8 cellular contexts compared by ENCODE assay signal in the genomic region with DNA sequence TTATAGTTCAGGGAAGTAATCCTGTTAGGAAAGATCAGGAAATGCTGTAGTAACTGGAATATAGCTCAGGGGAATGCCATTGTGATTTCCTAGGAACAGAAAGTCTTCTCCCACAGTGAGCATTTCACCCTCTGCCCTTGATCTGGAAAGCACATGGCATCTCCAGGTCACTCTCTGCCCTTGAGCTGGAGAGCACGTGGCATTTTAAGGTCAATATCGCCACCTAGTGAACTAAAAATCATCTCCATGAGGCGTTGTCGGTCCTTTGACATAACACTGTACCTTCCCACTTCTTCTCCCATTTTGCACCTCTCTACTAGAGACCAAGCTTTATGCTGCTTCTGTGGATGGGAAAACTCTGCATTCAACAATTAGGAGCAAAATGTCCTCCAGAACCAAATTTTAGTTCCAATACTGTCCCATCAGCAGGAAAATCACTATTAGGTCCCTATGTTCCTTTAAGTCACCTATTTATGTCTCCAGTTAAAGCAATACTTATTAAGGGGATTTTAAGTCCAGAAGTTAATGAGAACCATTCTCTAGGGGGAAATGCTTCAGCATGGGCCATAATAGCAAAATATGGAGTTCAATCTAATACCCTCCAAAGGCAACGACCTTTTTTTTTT. TPM values are rescaled to one million over a fixed set of nuclear protein-coding genes. Genes with fewer than 3 reads are reported as not detected.
DNase-seq lines count a peak whose midpoint lies in the region; ATAC-seq and TF ChIP-seq lines count a peak whose summit lies in the region.

No MANE protein-coding gene starts in this region.

- intact Hi-C loops in body of pancreas (cut with DNase I): loop anchor here (5.0 to 10.0 kb wide), 2 partner anchors 158 to 315 kb away; no protein-coding TSS in a partner anchor

- H3K4me1 ChIP-seq in body of pancreas: no peaks in the 10 kb centered on the region

- in situ Hi-C loops in SK-MEL-5 (cut with HindIII; ENCODE audit: low pct_unique_long_range_greater_than_20kb, low sequenced_read_pairs): no loop called here

- no peaks in the 10 kb centered on the region for H3K27me3 ChIP-seq in body of pancreas

- no peaks in the 10 kb centered on the region for H3K9me3 ChIP-seq in body of pancreas

- H3K27ac ChIP-seq in 22Rv1 (no peak overlapping the region), body of pancreas (no peak overlapping the region)

- no peaks in the 10 kb centered on the region for H3K36me3 ChIP-seq in body of pancreas (replicated peaks in 1 of 2; ENCODE audit: insufficient read depth in 1 of 2, low read depth in 2 of 2)

- DNase-seq in GM12865 (ENCODE audit: low read depth): peak; percentile 81
- peak; percentile 63 for DNase-seq in NCI-H1436 (lab: John Stamatoyannopoulos, UW)
- peak; percentile 92 for DNase-seq in SK-MEL-5 (ENCODE audit: low read depth, low spot score)
- peak; percentile 41 to 70 (median 55) for DNase-seq in body of pancreas
- peak; percentile 85 for DNase-seq in iPS-NIHi7 (ENCODE audit: extremely low spot score)
- peak in 2 of 3 donors; percentile 12 to 47 for DNase-seq in stimulated activated CD4-positive, alpha-beta T cell treated with anti-CD3 and anti-CD28 coated beads, Interleukin-12 subunit alpha, Interleukin-12 subunit beta, amount 100 ng/mL, for 48 hours (ENCODE audit: low read depth in 2 of 3, low spot score in 1 of 3)

- H3K4me3 ChIP-seq in GM12865 (ENCODE audit: low read depth, low read length) (no peak overlapping the region), body of pancreas (no peak overlapping the region)

- ATAC-seq in HG02798 (IDR thresholded peaks at IDR 0.05; ENCODE audit: poor library complexity, unreplicated experiment): peak; percentile 90
- ATAC-seq in body of pancreas: peak; percentile 89

- WGBS in body of pancreas, 2 donors: 11 to 15% methylated on average over 5 of the region's 5 CpGs

- TF ChIP-seq POLR2A in body of pancreas (IDR thresholded peaks at IDR 0.05): no peak

- TF ChIP-seq CTCF in 22Rv1 (IDR thresholded peaks at IDR 0.05) (peak; percentile 65), GM12865 (IDR thresholded peaks at IDR 0.05; ENCODE audit: insufficient read depth, low read depth, low read length, missing control alignments) (peak; percentile 57), body of pancreas (IDR thresholded peaks at IDR 0.05) (peak in 6 of 7 experiments; percentile 41 to 87 (median 80))

RNA-seq across cellular contexts. Expression of a gene that starts 54.7 kb away (rescaled TPM):
- 17.6 and 18.6 TPM in 2 replicates for total RNA-seq in SK-MEL-5 (2014; rRNA removed; shearing (Covaris generic))
- polyA plus RNA-seq in SK-MEL-5 (2015; cell fraction: cytosol; rRNA removed): 12.1 and 13.2 TPM in 2 replicates
- 84.3 and 91.4 TPM in 2 replicates for polyA plus RNA-seq in SK-MEL-5 (2015; cell fraction: nucleus; rRNA removed)
- total RNA-seq in body of pancreas: 10 to 100 TPM in 1 of 2 donors, 1 to 10 TPM in 1; 8.2 to 35.5 TPM

Comparison
In these comparisons a context has a peak if more than half of its experiments do, and no peak if none do; other contexts are left out.
1. DNase-seq: peak in every context shown above with its lines; median percentile 92 in SK-MEL-5; 85 in iPS-NIHi7; 81 in GM12865; 63 in NCI-H1436; 55 in body of pancreas; 30 in stimulated activated CD4-positive, alpha-beta T cell treated with anti-CD3 and anti-CD28 coated beads, Interleukin-12 subunit alpha, Interleukin-12 subunit beta, amount 100 ng/mL, for 48 hours.